In genomic region chr6:70479236-70479635, GRCh38 we compare ENCODE assay signal across 14 cellular contexts.
DNase-seq lines count a peak whose midpoint lies in the region; ATAC-seq and TF ChIP-seq lines count a peak whose summit lies in the region.
"Had no signal": no experiment of that assay in that cellular context is flagged by ENCODE, and none has a peak within 500 bp of the region (broad histone marks: within the 10 kb centered on the region; RNA-seq: fewer than 3 reads in every experiment).

No MANE protein-coding gene starts in this region.

- in situ Hi-C loops in GM13976 (cut with MboI; ENCODE audit: low sequenced_read_pairs, unreplicated experiment), result no loop called here

- intact Hi-C loops in sigmoid colon (cut with DNase I), result no loop called here

- 83 to 91% methylated on average over 4 of the region's 4 CpGs for WGBS in sigmoid colon, 2 donors

- TF ChIP-seq CTCF in fibroblast of pulmonary artery (IDR thresholded peaks at IDR 0.05; ENCODE audit: low read length, missing control alignments) (no peak), sigmoid colon (IDR thresholded peaks at IDR 0.05) (no peak), GM13976 (IDR thresholded peaks at IDR 0.05; ENCODE audit: borderline replicate concordance, control extremely low read depth, extremely low read depth, insufficient read depth, missing control alignments) (no peak)

- TF ChIP-seq POLR2A in sigmoid colon (IDR thresholded peaks at IDR 0.05), result no peak

- TF ChIP-seq EP300 in sigmoid colon (IDR thresholded peaks at IDR 0.05), result no peak

- peaks cover 0 to 24% (median 16%) of the 10 kb centered on the region in 4 donors for H3K4me1 ChIP-seq in sigmoid colon
- H3K4me1 ChIP-seq: upper lobe of left lung had no signal

- no peak for ATAC-seq in GM19455 (IDR thresholded peaks at IDR 0.05; ENCODE audit: unreplicated experiment)
- no peak for ATAC-seq in esophagus mucosa
- ATAC-seq: CD8-positive, alpha-beta T cell; naive thymus-derived CD8-positive, alpha-beta T cell had no signal

- H3K27me3 ChIP-seq in sigmoid colon, result no peaks in the 10 kb centered on the region
- H3K27me3 ChIP-seq: upper lobe of left lung had no signal

- DNase-seq in NCI-H1417 (lab: John Stamatoyannopoulos, UW) (peak in 2 of 3 experiments; percentile 47 to 89), SK-N-MC (ENCODE audit: low read depth, low spot score) (no peak), fibroblast of pulmonary artery (ENCODE audit: low read depth) (peak; percentile 61), sigmoid colon (no peak), GM13976 (ENCODE audit: low spot score) (no peak), epidermal melanocyte (ENCODE audit: insufficient read length, low spot score) (no peak)
- DNase-seq: activated naive CD4-positive, alpha-beta T cell treated with anti-CD3 and anti-CD28 coated beads, Interleukin-2, amount 50 U/mL, for 16 hours; CD8-positive, alpha-beta T cell; KG1; naive thymus-derived CD8-positive, alpha-beta T cell; stimulated activated CD4-positive, alpha-beta T cell treated with anti-CD3 and anti-CD28 coated beads, Interleukin-12 subunit alpha, Interleukin-12 subunit beta, amount 100 ng/mL, for 4 hours; upper lobe of left lung had no signal

- H3K36me3 ChIP-seq in SK-N-MC (ENCODE audit: insufficient read depth, low read length) (peaks cover 18% of the 10 kb centered on the region), sigmoid colon (peaks cover 0 to 36% (median 5%) of the 10 kb centered on the region in 4 donors)

- H3K27ac ChIP-seq in SK-N-MC, result 0 out of 2 replicates have a peak overlapping the region, but pooled peaks have one; percentile 37
- H3K27ac ChIP-seq in sigmoid colon, result peak overlapping the region in 3 of 4 donors; percentile 14 to 63 (median 46)
- H3K27ac ChIP-seq: upper lobe of left lung had no signal

- H3K9ac ChIP-seq in SK-N-MC (ENCODE audit: insufficient read length), result no peak overlapping the region

- H3K9me3 ChIP-seq in SK-N-MC (ENCODE audit: low read depth, low read length) (no peaks in the 10 kb centered on the region), sigmoid colon (no peaks in the 10 kb centered on the region)
- H3K9me3 ChIP-seq: upper lobe of left lung had no signal

- no peak overlapping the region for H3K4me3 ChIP-seq in SK-N-MC
- H3K4me3 ChIP-seq in fibroblast of pulmonary artery (replicated peaks; ENCODE audit: low read depth, low read length), result no peak overlapping the region
- H3K4me3 ChIP-seq in sigmoid colon, result no peak overlapping the region
- H3K4me3 ChIP-seq: upper lobe of left lung had no signal

Comparison
In these comparisons a context has a peak if more than half of its experiments do, and no peak if none do; other contexts are left out.
1. DNase-seq: peak in NCI-H1417 (2 of 3) and fibroblast of pulmonary artery (single experiment); none in SK-N-MC (single experiment), sigmoid colon (single experiment), GM13976 (single experiment) and epidermal melanocyte (single experiment).